In genomic region chr17:77466140-77466539, GRCh38 we compare ENCODE assay signal across 8 cellular contexts.
DNase-seq lines count a peak whose midpoint lies in the region; ATAC-seq and TF ChIP-seq lines count a peak whose summit lies in the region.

No MANE protein-coding gene starts in this region.

- peak overlapping the region; percentile 86 for H3K27ac Mint-ChIP-seq in activated CD4-positive, alpha-beta T cell treated with anti-CD3 and anti-CD28 coated beads, Interleukin-2, amount 10 ng/mL, durations not matched to agents 7 days and 5 days
- peak overlapping the region; percentile 92 for H3K27ac Mint-ChIP-seq in central memory CD8-positive, alpha-beta T cell (ENCODE audit: low read depth)

- H3K27me3 Mint-ChIP-seq in activated CD4-positive, alpha-beta T cell treated with anti-CD3 and anti-CD28 coated beads, Interleukin-2, amount 10 ng/mL, durations not matched to agents 7 days and 5 days: no peaks in the 10 kb centered on the region
- H3K27me3 Mint-ChIP-seq in central memory CD8-positive, alpha-beta T cell: no peaks in the 10 kb centered on the region

- H3K36me3 Mint-ChIP-seq in activated CD4-positive, alpha-beta T cell treated with anti-CD3 and anti-CD28 coated beads, Interleukin-2, amount 10 ng/mL, durations not matched to agents 7 days and 5 days (ENCODE audit: low read depth): peaks cover 80% of the 10 kb centered on the region
- peaks cover 44% of the 10 kb centered on the region for H3K36me3 Mint-ChIP-seq in central memory CD8-positive, alpha-beta T cell (ENCODE audit: insufficient read depth)

- H3K27ac ChIP-seq in lung (ENCODE audit: low read depth in 1 of 2, low read length in 1 of 2) (peak overlapping the region; percentile 11 to 87), thyroid gland (peak overlapping the region in 2 of 3 donors; percentile 4 to 43)

- H3K4me3 ChIP-seq in lung (no peak overlapping the region), thyroid gland (replicated peaks in 1 of 3) (no peak overlapping the region)

- H3K4me3 Mint-ChIP-seq in activated CD4-positive, alpha-beta T cell treated with anti-CD3 and anti-CD28 coated beads, Interleukin-2, amount 10 ng/mL, durations not matched to agents 7 days and 5 days: peak overlapping the region; percentile 69
- H3K4me3 Mint-ChIP-seq in central memory CD8-positive, alpha-beta T cell: peak overlapping the region; percentile 79

- H3K36me3 ChIP-seq in lung (ENCODE audit: control insufficient read depth in 2 of 2, insufficient read depth in 2 of 2, low read length in 2 of 2): peaks cover 0 to 5% of the 10 kb centered on the region in 2 donors
- no peaks in the 10 kb centered on the region for H3K36me3 ChIP-seq in thyroid gland

- H3K4me1 ChIP-seq in lung (ENCODE audit: control insufficient read depth in 2 of 2, insufficient read depth in 2 of 2, low read length in 2 of 2) (peaks cover 6 to 33% of the 10 kb centered on the region in 2 donors), thyroid gland (peaks cover 26 to 50% of the 10 kb centered on the region in 2 donors)

- peaks cover 88% of the 10 kb centered on the region for H3K4me1 Mint-ChIP-seq in activated CD4-positive, alpha-beta T cell treated with anti-CD3 and anti-CD28 coated beads, Interleukin-2, amount 10 ng/mL, durations not matched to agents 7 days and 5 days
- H3K4me1 Mint-ChIP-seq in central memory CD8-positive, alpha-beta T cell: peaks cover 75% of the 10 kb centered on the region

- peak; percentile 2 for ATAC-seq in central memory CD8-positive, alpha-beta T cell (replicated peaks; ENCODE audit: extremely low read depth, poor library complexity, severe bottlenecking)
- ATAC-seq in lung (ENCODE audit: insufficient read depth, low FRiP score) (no peak), GM19397 (IDR thresholded peaks at IDR 0.05; ENCODE audit: unreplicated experiment) (no peak)

- DNase-seq in activated CD4-positive, alpha-beta T cell treated with anti-CD3 and anti-CD28 coated beads, Interleukin-2, amount 10 ng/mL, durations not matched to agents 7 days and 5 days: no peak
- no peak for DNase-seq in activated CD4-positive, alpha-beta T cell treated with anti-CD3 and anti-CD28 coated beads for 48 hours
- DNase-seq in central memory CD8-positive, alpha-beta T cell (ENCODE audit: low spot score in 2 of 2): no peak
- DNase-seq in lung (ENCODE audit: low spot score) (no peak), thyroid gland (no peak), G401 (ENCODE audit: low spot score) (no peak), T1000 (lab: John Stamatoyannopoulos, UW) (no peak)

- no peak for TF ChIP-seq POLR2A in thyroid gland (IDR thresholded peaks at IDR 0.05)

- CTCF ChIA-PET in activated CD4-positive, alpha-beta T cell treated with anti-CD3 and anti-CD28 coated beads, Interleukin-2, amount 10 ng/mL, durations not matched to agents 7 days and 5 days (lab: Charles Lee): interaction anchor here (0.9 to 1.5 kb wide), 6 partner anchors 12 to 134 kb away, joined by 3 to 7 read pairs (median 4); no protein-coding TSS in a partner anchor

- TF ChIP-seq CTCF in lung (IDR thresholded peaks at IDR 0.05; ENCODE audit: control extremely low read depth, extremely low read depth) (no peak), thyroid gland (IDR thresholded peaks at IDR 0.05) (no peak)

- in situ Hi-C loops in G401 (cut with HindIII; ENCODE audit: low sequenced_read_pairs): no loop called here

- no peaks in the 10 kb centered on the region for H3K27me3 ChIP-seq in lung (ENCODE audit: control insufficient read depth, insufficient read depth)
- no peaks in the 10 kb centered on the region for H3K27me3 ChIP-seq in thyroid gland

- no peaks in the 10 kb centered on the region for H3K9me3 ChIP-seq in lung (ENCODE audit: control insufficient read depth in 2 of 2, insufficient read depth in 1 of 2, low read length in 1 of 2)
- H3K9me3 ChIP-seq in thyroid gland: no peaks in the 10 kb centered on the region

- POLR2A ChIA-PET in activated CD4-positive, alpha-beta T cell treated with anti-CD3 and anti-CD28 coated beads, Interleukin-2, amount 10 ng/mL, durations not matched to agents 7 days and 5 days (lab: Charles Lee): interaction anchor here (0.5 to 0.7 kb wide), 3 partner anchors 15 to 139 kb away, joined by 3 read pairs; no protein-coding TSS in a partner anchor

- intact Hi-C loops in thyroid gland (cut with DNase I): no loop called here

- 45 to 53% methylated on average over 13 of the region's 13 CpGs for WGBS in lung, 2 donors
- 72 to 90% methylated on average over 9 to 10 of the region's 13 CpGs for WGBS in thyroid gland, 2 donors

- no peaks in the 10 kb centered on the region for H3K9me3 Mint-ChIP-seq in activated CD4-positive, alpha-beta T cell treated with anti-CD3 and anti-CD28 coated beads, Interleukin-2, amount 10 ng/mL, durations not matched to agents 7 days and 5 days
- no peaks in the 10 kb centered on the region for H3K9me3 Mint-ChIP-seq in central memory CD8-positive, alpha-beta T cell
